In the genomic region with DNA sequence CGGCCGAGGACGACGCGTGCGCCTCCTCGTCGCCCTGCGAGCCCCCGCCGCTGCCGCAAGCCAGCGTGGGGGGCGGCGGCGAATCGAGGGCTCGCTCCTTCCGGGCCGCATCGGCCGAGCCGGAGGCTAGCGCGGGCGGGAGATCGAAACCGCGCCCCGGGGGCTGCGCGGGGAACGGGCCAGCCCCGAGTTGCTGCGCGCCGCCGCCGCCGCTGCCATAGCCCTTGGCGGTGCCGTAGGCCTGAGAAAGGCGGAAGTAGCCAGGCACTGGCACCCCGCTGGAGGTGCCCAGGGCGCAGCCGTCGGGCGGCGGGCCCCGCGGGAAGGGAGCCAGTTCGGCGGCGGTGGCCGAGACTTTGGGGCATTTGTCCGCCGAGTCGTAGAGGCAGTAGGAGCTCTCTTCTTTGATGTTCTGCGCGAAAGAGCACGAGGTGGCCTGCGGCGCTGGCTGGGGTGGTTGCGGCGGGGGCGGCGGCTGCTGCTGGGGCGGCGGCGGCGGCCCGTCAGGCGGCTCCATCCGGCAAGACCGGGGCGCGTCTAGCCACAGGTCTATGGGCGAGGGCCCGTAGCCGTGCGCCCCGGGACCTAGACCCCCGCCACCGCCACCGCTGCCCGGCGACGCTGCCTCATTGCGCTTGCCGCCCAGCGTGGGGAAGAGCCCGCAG, we compare ENCODE assay signal across 9 cellular contexts. TPM values are rescaled to one million over a fixed set of nuclear protein-coding genes. Genes with fewer than 3 reads are reported as not detected.
DNase-seq lines count a peak whose midpoint lies in the region; ATAC-seq and TF ChIP-seq lines count a peak whose summit lies in the region.
"Had no signal": no experiment of that assay in that cellular context is flagged by ENCODE, and none has a peak within 500 bp of the region (broad histone marks: within the 10 kb centered on the region; RNA-seq: fewer than 3 reads in every experiment).

No MANE protein-coding gene starts in this region.

- H3K9me3 ChIP-seq in MG63 = no peaks in the 10 kb centered on the region
- H3K9me3 ChIP-seq in naive thymus-derived CD4-positive, alpha-beta T cell (ENCODE audit: control insufficient read depth in 2 of 3, low read length in 3 of 3) = no peaks in the 10 kb centered on the region

- peaks cover 61 to 70% (median 67%) of the 10 kb centered on the region in 5 donors for H3K27me3 Mint-ChIP-seq in naive thymus-derived CD4-positive, alpha-beta T cell

- POLR2A ChIA-PET in naive thymus-derived CD4-positive, alpha-beta T cell (lab: Charles Lee) = interaction anchor here (1.1 to 1.8 kb wide), 3 partner anchors 17 to 26 kb away, joined by 3 to 4 read pairs (median 4); a partner anchor contains a TSS

- peak overlapping the region in 6 of 10 donors; percentile 46 to 79 (median 58) for H3K4me3 Mint-ChIP-seq in naive thymus-derived CD4-positive, alpha-beta T cell

- peaks cover 13 to 38% (median 22%) of the 10 kb centered on the region in 7 donors for H3K4me1 Mint-ChIP-seq in naive thymus-derived CD4-positive, alpha-beta T cell

- peaks cover 0 to 15% (median 2%) of the 10 kb centered on the region in 11 donors for H3K9me3 Mint-ChIP-seq in naive thymus-derived CD4-positive, alpha-beta T cell

- peaks cover 0 to 4% (median 0%) of the 10 kb centered on the region in 5 donors for H3K36me3 Mint-ChIP-seq in naive thymus-derived CD4-positive, alpha-beta T cell

- H3K4me3 ChIP-seq in MG63 = peak overlapping the region; percentile 62
- H3K4me3 ChIP-seq in coronary artery = peak overlapping the region; percentile 76
- peak overlapping the region; percentile 36 for H3K4me3 ChIP-seq in naive thymus-derived CD4-positive, alpha-beta T cell (ENCODE audit: low read length)

- no peak for TF ChIP-seq CTCF in coronary artery (IDR thresholded peaks at IDR 0.05)

- H3K4me1 ChIP-seq in naive thymus-derived CD4-positive, alpha-beta T cell (ENCODE audit: control insufficient read depth in 2 of 2, insufficient read depth in 2 of 2, low read length in 2 of 2) = peaks cover 16 to 21% of the 10 kb centered on the region in 2 donors

- CTCF ChIA-PET in naive thymus-derived CD4-positive, alpha-beta T cell (lab: Charles Lee) = interaction anchor here (0.9 kb wide), 1 partner anchor 9 kb away, joined by 4 read pairs; no protein-coding TSS in a partner anchor

- no peaks in the 10 kb centered on the region for H3K27me3 ChIP-seq in MG63
- H3K27me3 ChIP-seq in naive thymus-derived CD4-positive, alpha-beta T cell (ENCODE audit: control insufficient read depth in 2 of 2, insufficient read depth in 2 of 2, low read length in 2 of 2) = peaks cover 26 to 59% of the 10 kb centered on the region in 2 donors

- no peak overlapping the region for H3K27ac ChIP-seq in coronary artery
- no peak overlapping the region for H3K27ac ChIP-seq in naive thymus-derived CD4-positive, alpha-beta T cell (ENCODE audit: low read depth, low read length)

- intact Hi-C loops in naive thymus-derived CD4-positive, alpha-beta T cell (cut with micrococcal nuclease) = loop anchor here (1.0 to 5.0 kb wide), 6 partner anchors 11 to 971 kb away; a partner anchor contains a TSS

- H3K27ac Mint-ChIP-seq in naive thymus-derived CD4-positive, alpha-beta T cell = no peak overlapping the region

- peak; percentile 67 for DNase-seq in ELR (ENCODE audit: low read depth)
- DNase-seq in MG63 = peak; percentile 68
- DNase-seq in coronary artery (ENCODE audit: low spot score) = no peak
- peak in 3 of 9 donors; percentile 47 to 51 (median 51) for DNase-seq in naive thymus-derived CD4-positive, alpha-beta T cell
- DNase-seq in SK-N-DZ (ENCODE audit: low spot score) = no peak

- peak; percentile 81 for ATAC-seq in naive thymus-derived CD4-positive, alpha-beta T cell
- ATAC-seq in HG03175 (IDR thresholded peaks at IDR 0.05; ENCODE audit: unreplicated experiment) (no peak), HG02981 (IDR thresholded peaks at IDR 0.05; ENCODE audit: unreplicated experiment) (no peak), HG02973 (IDR thresholded peaks at IDR 0.05; ENCODE audit: unreplicated experiment) (no peak)

- H3K36me3 ChIP-seq in MG63 = peaks cover 30% of the 10 kb centered on the region
- H3K36me3 ChIP-seq in naive thymus-derived CD4-positive, alpha-beta T cell (ENCODE audit: control insufficient read depth in 2 of 3, insufficient read depth in 3 of 3, low read length in 3 of 3) = no peaks in the 10 kb centered on the region

RNA-seq across cellular contexts. Expression of a gene that starts 0.6 kb away (rescaled TPM):
- total RNA-seq in MG63 (2014; rRNA removed; shearing (Covaris generic); ENCODE audit: low replicate concordance) = 18.0 and 26.7 TPM in 2 replicates
- total RNA-seq in naive thymus-derived CD4-positive, alpha-beta T cell = under 1 TPM in 1 of 5 experiments, not detected in 4; 0.66 TPM
- polyA plus RNA-seq in naive thymus-derived CD4-positive, alpha-beta T cell = not detected
- polyA plus RNA-seq in SK-N-DZ (2014; cell fraction: cytosol; rRNA removed) = not detected in 2 replicates
- not detected in 2 replicates for polyA plus RNA-seq in SK-N-DZ (2014; cell fraction: nucleus; rRNA removed)

RNA-seq across cellular contexts. Expression of a gene that starts 8.2 kb away (rescaled TPM):
- 25.4 and 29.9 TPM in 2 replicates for total RNA-seq in MG63 (2014; rRNA removed; shearing (Covaris generic); ENCODE audit: low replicate concordance)
- 1 to 10 TPM in 1 of 5 experiments, under 1 TPM in 1, not detected in 3; 0.70 to 1.7 TPM for total RNA-seq in naive thymus-derived CD4-positive, alpha-beta T cell
- not detected for polyA plus RNA-seq in naive thymus-derived CD4-positive, alpha-beta T cell
- 0.16 TPM in 1 of 2 replicates, not detected in the other for polyA plus RNA-seq in SK-N-DZ (2014; cell fraction: cytosol; rRNA removed)
- polyA plus RNA-seq in SK-N-DZ (2014; cell fraction: nucleus; rRNA removed) = not detected in 2 replicates

RNA-seq across cellular contexts. Expression of a gene that starts 11.5 kb away (rescaled TPM):
- total RNA-seq in MG63 (2014; rRNA removed; shearing (Covaris generic); ENCODE audit: low replicate concordance) = 3.2 and 3.7 TPM in 2 replicates
- total RNA-seq in naive thymus-derived CD4-positive, alpha-beta T cell = not detected
- not detected for polyA plus RNA-seq in naive thymus-derived CD4-positive, alpha-beta T cell
- polyA plus RNA-seq in SK-N-DZ (2014; cell fraction: cytosol; rRNA removed) = not detected in 2 replicates
- polyA plus RNA-seq in SK-N-DZ (2014; cell fraction: nucleus; rRNA removed) = not detected in 2 replicates
- total RNA-seq: liver had no signal
- polyA plus RNA-seq: liver had no signal

RNA-seq across cellular contexts. Expression of a gene that starts 17.1 kb away (rescaled TPM):
- total RNA-seq in MG63 (2014; rRNA removed; shearing (Covaris generic); ENCODE audit: low replicate concordance) = 0.95 and 1.7 TPM in 2 replicates
- not detected for total RNA-seq in naive thymus-derived CD4-positive, alpha-beta T cell
- polyA plus RNA-seq in naive thymus-derived CD4-positive, alpha-beta T cell = not detected
- polyA plus RNA-seq in SK-N-DZ (2014; cell fraction: cytosol; rRNA removed) = not detected in 2 replicates
- polyA plus RNA-seq in SK-N-DZ (2014; cell fraction: nucleus; rRNA removed) = not detected in 2 replicates
- polyA plus RNA-seq: liver had no signal

RNA-seq across cellular contexts. Expression of a gene that starts 21.2 kb away (rescaled TPM):
- total RNA-seq in MG63 (2014; rRNA removed; shearing (Covaris generic); ENCODE audit: low replicate concordance) = 4.3 TPM in 1 of 2 replicates, not detected in the other
- total RNA-seq in naive thymus-derived CD4-positive, alpha-beta T cell = under 1 TPM in 1 of 5 experiments, not detected in 4; 0.12 TPM
- polyA plus RNA-seq in naive thymus-derived CD4-positive, alpha-beta T cell = not detected
- polyA plus RNA-seq in SK-N-DZ (2014; cell fraction: cytosol; rRNA removed) = not detected in 2 replicates
- not detected in 2 replicates for polyA plus RNA-seq in SK-N-DZ (2014; cell fraction: nucleus; rRNA removed)

Comparison
In these comparisons a context has a peak if more than half of its experiments do, and no peak if none do; other contexts are left out.
1. DNase-seq: peak in ELR (single experiment) and MG63 (single experiment); none in coronary artery (single experiment) and SK-N-DZ (single experiment).
2. RNA of a gene that starts 0.6 kb away (total RNA-seq): 18.0 to 26.7 TPM in MG63; 0.66 TPM in naive thymus-derived CD4-positive, alpha-beta T cell; every median in the first group is over 10 times any median in the second.
3. Peak in every context shown above with its lines, with median percentiles within 50 percentile points of each other: H3K4me3 ChIP-seq.